Comparison of ENCODE assay signal across 8 cellular contexts in the genomic region with DNA sequence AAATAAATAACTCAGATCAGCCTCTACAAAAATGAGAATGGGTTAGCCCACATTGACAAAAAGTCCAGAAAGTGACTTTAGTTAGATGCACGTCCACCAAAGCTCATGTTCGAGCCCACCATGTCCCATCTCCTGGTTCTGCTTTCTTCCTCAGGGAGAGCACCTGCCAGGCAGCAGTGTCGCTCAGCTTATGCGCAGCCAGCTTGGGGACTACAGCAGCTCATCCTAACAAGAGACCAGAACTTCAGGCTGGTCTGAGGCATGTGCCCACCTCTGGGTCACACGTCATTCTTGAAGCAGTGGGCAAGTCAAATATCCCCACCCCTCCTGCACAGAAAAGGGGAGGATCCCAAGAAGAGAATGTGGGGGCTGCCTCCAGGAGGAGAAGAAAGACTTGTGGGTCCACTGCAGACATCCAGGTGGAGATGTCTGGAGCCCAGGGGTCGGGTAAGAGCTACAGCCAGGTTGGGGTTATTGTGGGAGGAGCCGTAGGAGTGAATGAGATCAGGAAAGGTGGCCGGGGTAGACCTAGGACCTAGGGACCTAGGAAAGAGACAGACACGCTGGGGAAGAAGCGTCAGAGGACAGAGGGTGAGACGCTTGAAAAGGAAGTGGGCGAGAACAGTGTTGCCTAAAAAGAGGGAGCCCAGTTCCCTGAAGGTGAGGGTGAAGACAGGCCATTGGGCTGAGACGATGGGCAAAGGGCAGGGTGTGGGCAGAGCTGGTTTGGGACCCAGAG. TPM values are rescaled to one million over a fixed set of nuclear protein-coding genes. Genes with fewer than 3 reads are reported as not detected.
A peak's percentile ranks its signal among the peaks of the same experiment; 100 is the strongest.
DNase-seq lines count a peak whose midpoint lies in the region; ATAC-seq and TF ChIP-seq lines count a peak whose summit lies in the region.

No MANE protein-coding gene starts in this region.

- no peak overlapping the region for H2AK5ac ChIP-seq in mesenchymal stem cell (ENCODE audit: low read length, severe bottlenecking)

- peak overlapping the region; percentile 91 for H2BK15ac ChIP-seq in mesenchymal stem cell (ENCODE audit: low read depth, poor library complexity, severe bottlenecking)

- no peak overlapping the region for H3K23ac ChIP-seq in mesenchymal stem cell (ENCODE audit: low read length in 2 of 2)

- no peak overlapping the region for H3K27ac ChIP-seq in A673 (ENCODE audit: low read depth, low read length, poor library complexity, severe bottlenecking)
- no peak overlapping the region for H3K27ac ChIP-seq in mesenchymal stem cell (ENCODE audit: low read length, poor library complexity, severe bottlenecking)
- peak overlapping the region; percentile 78 for H3K27ac ChIP-seq in vagina

- peak overlapping the region in 1 of 2 experiments; percentile 19 for H3K14ac ChIP-seq in mesenchymal stem cell (ENCODE audit: low read length in 2 of 2)

- peaks cover 5% of the 10 kb centered on the region for H3K4me1 ChIP-seq in A673 (ENCODE audit: insufficient read depth, low read length, poor library complexity, severe bottlenecking)
- peaks cover 24% of the 10 kb centered on the region for H3K4me1 ChIP-seq in mesenchymal stem cell (ENCODE audit: control insufficient read depth, insufficient read depth, low read depth, low read length)
- H3K4me1 ChIP-seq in vagina: peaks cover 17% of the 10 kb centered on the region

- POLR2A ChIA-PET in A673 (lab: Charles Lee; ENCODE audit: low non-redundant PET): no interaction called here

- H2BK5ac ChIP-seq in mesenchymal stem cell (ENCODE audit: low read depth, low read length, poor library complexity, severe bottlenecking): no peak overlapping the region

- peaks cover 6% of the 10 kb centered on the region for H3K9me3 ChIP-seq in A673 (ENCODE audit: low read depth, low read length, poor library complexity, severe bottlenecking)
- peaks cover 6% of the 10 kb centered on the region for H3K9me3 ChIP-seq in mesenchymal stem cell (ENCODE audit: control insufficient read depth, low read length)
- peaks cover 6% of the 10 kb centered on the region for H3K9me3 ChIP-seq in vagina

- peak overlapping the region; percentile 71 for H4K91ac ChIP-seq in mesenchymal stem cell (ENCODE audit: low read length)

- DNase-seq in A673 (ENCODE audit: low spot score) (no peak), cardiac fibroblast (ENCODE audit: low read depth in 2 of 2) (no peak), mesenchymal stem cell (no peak), vagina (ENCODE audit: extremely low spot score in 2 of 2) (no peak), GM20000 (ENCODE audit: low spot score) (no peak), cortex of kidney (lab: John Stamatoyannopoulos, UW) (no peak), HCEC 1CT (no peak)

- H2AFZ ChIP-seq in mesenchymal stem cell (ENCODE audit: low read depth, low read length): no peak overlapping the region

- H3K27me3 ChIP-seq in A673 (replicated peaks; ENCODE audit: insufficient read depth, low read depth, low read length, poor library complexity) (no peaks in the 10 kb centered on the region), mesenchymal stem cell (ENCODE audit: control insufficient read depth in 1 of 2, insufficient read depth in 1 of 2, low read length in 2 of 2) (peaks cover 0 to 5% of the 10 kb centered on the region in 2 experiments), vagina (no peaks in the 10 kb centered on the region)

- no peaks in the 10 kb centered on the region for H3K36me3 ChIP-seq in A673 (ENCODE audit: insufficient read depth, low read length, poor library complexity, severe bottlenecking)
- H3K36me3 ChIP-seq in mesenchymal stem cell (ENCODE audit: control insufficient read depth in 1 of 2, insufficient read depth in 2 of 2, low read depth in 1 of 2, low read length in 2 of 2): no peaks in the 10 kb centered on the region
- no peaks in the 10 kb centered on the region for H3K36me3 ChIP-seq in vagina

- no TSS peak for BruUV-seq in A673 (replicated peaks; lab: Mats Ljungman, UMichigan)

- ATAC-seq in HG02642 (IDR thresholded peaks at IDR 0.05; ENCODE audit: poor library complexity, unreplicated experiment): peak; percentile 5

- CTCF ChIA-PET in A673 (lab: Charles Lee): interaction anchor here (0.6 kb wide), 1 partner anchor 35 kb away, joined by 3 read pairs; no protein-coding TSS in a partner anchor

- no peaks in the 10 kb centered on the region for H3K79me1 ChIP-seq in mesenchymal stem cell (replicated peaks; ENCODE audit: low read length, poor library complexity, severe bottlenecking)

- peak overlapping the region; percentile 77 for H4K8ac ChIP-seq in mesenchymal stem cell (ENCODE audit: low read length)

- H3K4ac ChIP-seq in mesenchymal stem cell (ENCODE audit: low read depth in 1 of 2, low read length in 2 of 2): peak overlapping the region in 1 of 2 experiments; percentile 36

- H3K9ac ChIP-seq in mesenchymal stem cell (ENCODE audit: low read length): peak overlapping the region; percentile 90

- H3K18ac ChIP-seq in mesenchymal stem cell (ENCODE audit: low read depth in 1 of 2, low read length in 2 of 2): peak overlapping the region; percentile 38 to 73

- peak overlapping the region in 1 of 2 experiments; percentile 23 for H2BK12ac ChIP-seq in mesenchymal stem cell (ENCODE audit: low read length in 2 of 2)

- TF ChIP-seq CTCF in A673 (conservative IDR thresholded peaks at IDR 0.05; ENCODE audit: low read depth, low read length) (no peak), cardiac fibroblast (IDR thresholded peaks at IDR 0.05; ENCODE audit: low read depth, low read length) (no peak), vagina (IDR thresholded peaks at IDR 0.05) (no peak), GM20000 (IDR thresholded peaks at IDR 0.05; ENCODE audit: extremely low read depth, missing control alignments) (no peak)

- peak overlapping the region; percentile 55 for H2BK120ac ChIP-seq in mesenchymal stem cell (ENCODE audit: low read depth, low read length)

- intact Hi-C loops in A673 (cut with micrococcal nuclease; ENCODE audit: unreplicated experiment) (no loop called here), vagina (cut with DNase I) (loop anchor here (5.0 kb wide), 1 partner anchor 1348 kb away; no protein-coding TSS in a partner anchor)

- H3K4me3 ChIP-seq in A673 (ENCODE audit: low read depth, low read length, poor library complexity, severe bottlenecking): peak overlapping the region; percentile 42
- peak overlapping the region; percentile 67 to 75 for H3K4me3 ChIP-seq in cardiac fibroblast (replicated peaks in 1 of 2; ENCODE audit: low read depth in 2 of 2, low read length in 2 of 2)
- peak overlapping the region; percentile 46 to 93 for H3K4me3 ChIP-seq in mesenchymal stem cell (ENCODE audit: insufficient read depth in 1 of 2, low read depth in 1 of 2, low read length in 2 of 2)
- peak overlapping the region; percentile 55 to 73 for H3K4me3 ChIP-seq in vagina

- TF ChIP-seq POLR2A in vagina (IDR thresholded peaks at IDR 0.05): no peak

- 64% methylated on average over 11 of the region's 13 CpGs for WGBS in mesenchymal stem cell

- H3K4me2 ChIP-seq in mesenchymal stem cell (ENCODE audit: low read length, poor library complexity, severe bottlenecking): peak overlapping the region; percentile 59

RNA-seq across cellular contexts. Expression of gene SSR1, which starts 52.5 kb away (rescaled TPM):
- total RNA-seq in A673 (2021) (152 and 161 TPM in 2 replicates), vagina (48.1 TPM)
- 178 TPM for polyA plus RNA-seq in mesenchymal stem cell (2013, experiment 1 of 2)
- 181 TPM for polyA plus RNA-seq in mesenchymal stem cell (2013, experiment 2 of 2)
